ENCODE assay signal across 8 cellular contexts in genomic region chr4:121156822-121157769, GRCh38. TPM values are rescaled to one million over a fixed set of nuclear protein-coding genes. Genes with fewer than 3 reads are reported as not detected.
DNase-seq lines count a peak whose midpoint lies in the region; ATAC-seq, FAIRE-seq and TF ChIP-seq lines count a peak whose summit lies in the region.

No MANE protein-coding gene starts in this region.

- FAIRE-seq in GM12878 (lab: Jason Lieb, UNC), result no peak

- peak overlapping the region; percentile 38 for H3K4me2 ChIP-seq in GM12878 (ENCODE audit: control insufficient read depth, insufficient read depth)

- TF ChIP-seq POLR2A in GM12878 (IDR thresholded peaks at IDR 0.05; ENCODE audit: low read depth, low read length), result no peak

- SMC1A ChIA-PET in GM12878 (lab: Charles Lee; ENCODE audit: uncharacterized antibody, unreplicated experiment), result interaction anchor here (0.8 to 1.6 kb wide), 3 partner anchors 10 to 21 kb away, joined by 3 to 6 read pairs (median 3); no protein-coding TSS in a partner anchor

- ATAC-seq in Panc1 (peak; percentile 51; the same call in 1 of the 2 replicates), GM12878 (no peak), HG03135 (IDR thresholded peaks at IDR 0.05; ENCODE audit: unreplicated experiment) (no peak)

- TF ChIP-seq CTCF in Panc1 (IDR thresholded peaks at IDR 0.05) (no peak), GM12878 (IDR thresholded peaks at IDR 0.05 in 2 of 3, conservative IDR thresholded peaks at IDR 0.05 in 1 of 3; ENCODE audit: control insufficient read depth in 2 of 3, extremely low read depth in 1 of 3, insufficient read depth in 1 of 3, low read depth in 3 of 3, low read length in 3 of 3) (no peak)

- H3K4me1 ChIP-seq in Panc1 (ENCODE audit: control insufficient read depth, insufficient read depth, low read length) (no peaks in the 10 kb centered on the region), GM12878 (ENCODE audit: control insufficient read depth, insufficient read depth, low read length) (no peaks in the 10 kb centered on the region), iPS-20b (ENCODE audit: insufficient read depth, low read length) (no peaks in the 10 kb centered on the region), skeletal muscle tissue (ENCODE audit: control insufficient read depth in 3 of 3, insufficient read depth in 3 of 3, low read length in 3 of 3) (peaks cover 0 to 12% (median 3%) of the 10 kb centered on the region in 3 donors)

- RAD21 ChIA-PET in GM12878 (lab: Charles Lee; ENCODE audit: unreplicated experiment), result no interaction called here

- H3K9me3 ChIP-seq in Panc1 (ENCODE audit: control insufficient read depth, insufficient read depth, low read depth, low read length), result no peaks in the 10 kb centered on the region
- H3K9me3 ChIP-seq in GM12878 (replicated peaks; ENCODE audit: control insufficient read depth, insufficient read depth, low read length), result no peaks in the 10 kb centered on the region; the same call in 2 of the 3 replicates
- no peaks in the 10 kb centered on the region for H3K9me3 ChIP-seq in iPS-20b (ENCODE audit: insufficient read depth, low read depth, low read length)
- H3K9me3 ChIP-seq in skeletal muscle tissue (ENCODE audit: control insufficient read depth in 3 of 3, low read length in 3 of 3), result no peaks in the 10 kb centered on the region

- BruUV-seq in Panc1 (replicated peaks; lab: Mats Ljungman, UMichigan) (no TSS peak), GM12878 (replicated peaks; lab: Mats Ljungman, UMichigan) (no TSS peak)

- TF ChIP-seq EP300 in GM12878 (IDR thresholded peaks at IDR 0.05; ENCODE audit: borderline replicate concordance in 1 of 2, control insufficient read depth in 1 of 2, low read depth in 2 of 2, low read length in 2 of 2), result no peak

- intact Hi-C loops in Panc1 (cut with micrococcal nuclease; ENCODE audit: unreplicated experiment), result no loop called here
- intact Hi-C loops in GM12878 (cut with micrococcal nuclease; ENCODE audit: unreplicated experiment), result no loop called here

- H3K36me3 ChIP-seq in Panc1 (ENCODE audit: control insufficient read depth, insufficient read depth, low read length) (no peaks in the 10 kb centered on the region), GM12878 (ENCODE audit: control insufficient read depth in 2 of 2, insufficient read depth in 2 of 2, low read length in 1 of 2) (no peaks in the 10 kb centered on the region), iPS-20b (ENCODE audit: insufficient read depth, low read depth, low read length) (no peaks in the 10 kb centered on the region), skeletal muscle tissue (ENCODE audit: control insufficient read depth in 3 of 3, insufficient read depth in 3 of 3, low read length in 3 of 3) (no peaks in the 10 kb centered on the region)

- no peak overlapping the region for H2AFZ ChIP-seq in GM12878 (ENCODE audit: control insufficient read depth, low read depth, low read length)

- H3K79me2 ChIP-seq in GM12878 (ENCODE audit: control insufficient read depth, insufficient read depth, low read length), result no peaks in the 10 kb centered on the region

- POLR2A ChIA-PET in Panc1 (lab: Charles Lee) (interaction anchor here (0.6 kb wide), 1 partner anchor 38 kb away, joined by 8 read pairs; no protein-coding TSS in a partner anchor), GM12878 (lab: Charles Lee) (no interaction called here)

- H3K27ac ChIP-seq in Panc1 (ENCODE audit: low read length) (no peak overlapping the region), GM12878 (ENCODE audit: control insufficient read depth, insufficient read depth) (no peak overlapping the region), iPS-20b (ENCODE audit: low read length) (no peak overlapping the region), skeletal muscle tissue (ENCODE audit: low read depth, low read length) (no peak overlapping the region)

- H3K4me3 ChIP-seq in Panc1 (ENCODE audit: low read depth in 2 of 2, low read length in 2 of 2), result peak overlapping the region; percentile 25 to 47
- H3K4me3 ChIP-seq in GM12878, result peak overlapping the region; percentile 5; the same call in 1 of the 2 replicates
- H3K4me3 ChIP-seq in iPS-20b (ENCODE audit: low read length), result peak overlapping the region; percentile 86
- H3K4me3 ChIP-seq in skeletal muscle tissue (ENCODE audit: low read length in 3 of 3), result peak overlapping the region; percentile 46 to 63 (median 61)

- no peaks in the 10 kb centered on the region for H4K20me1 ChIP-seq in GM12878 (ENCODE audit: control insufficient read depth, insufficient read depth)

- no peak for TF ChIP-seq RAD21 in GM12878 (IDR thresholded peaks at IDR 0.05; ENCODE audit: insufficient read depth, low read depth, low read length)

- DNase-seq in ELR (ENCODE audit: low read depth), result peak; percentile 54
- no peak for DNase-seq in Panc1 (ENCODE audit: low read depth, low spot score)
- no peak for DNase-seq in GM12878 (ENCODE audit: low read depth, low spot score)
- no peak for DNase-seq in OCI-M1 (lab: John Stamatoyannopoulos, UW)
- DNase-seq in NCI-H2196 (lab: John Stamatoyannopoulos, UW; ENCODE audit: unreplicated experiment), result no peak

- CTCF ChIA-PET in Panc1 (lab: Charles Lee) (no interaction called here), GM12878 (lab: Yijun Ruan, JAX) (interaction anchor here (1.3 kb wide), 1 partner anchor 36 kb away, joined by 4 read pairs; no protein-coding TSS in a partner anchor)

- H3K27me3 ChIP-seq in Panc1 (ENCODE audit: control insufficient read depth, insufficient read depth, low read length), result no peaks in the 10 kb centered on the region; the same call in none of the 2 replicates
- H3K27me3 ChIP-seq in GM12878 (replicated peaks in 1 of 2; ENCODE audit: control insufficient read depth in 2 of 2, insufficient read depth in 2 of 2, low read length in 1 of 2), result peaks cover 0 to 4% of the 10 kb centered on the region in 2 experiments; a peak in 1 of 4 replicates
- H3K27me3 ChIP-seq in iPS-20b (ENCODE audit: insufficient read depth, low read length), result peaks cover 14% of the 10 kb centered on the region
- H3K27me3 ChIP-seq in skeletal muscle tissue (ENCODE audit: control insufficient read depth in 3 of 3, insufficient read depth in 3 of 3, low read length in 3 of 3), result peaks cover 0 to 6% (median 3%) of the 10 kb centered on the region in 3 donors

- 36% methylated on average over 28 of the region's 32 CpGs for WGBS in GM12878 (ENCODE audit: insufficient coverage, insufficient replicate concordance, low lambda C conversion rate, missing lambda C conversion rate)

- in situ Hi-C loops in Panc1 (cut with HindIII; ENCODE audit: low pct_unique_long_range_greater_than_20kb, low sequenced_read_pairs) (no loop called here), GM12878 (cut with MboI) (no loop called here)

- no peak overlapping the region for H3K9ac ChIP-seq in GM12878 (ENCODE audit: control insufficient read depth, insufficient read depth, low read length)
- peak overlapping the region; percentile 66; the same call in 1 of the 2 replicates for H3K9ac ChIP-seq in iPS-20b (ENCODE audit: low read depth, low read length)
- peak overlapping the region in 2 of 3 donors; percentile 7 to 55 for H3K9ac ChIP-seq in skeletal muscle tissue (ENCODE audit: low read depth in 1 of 3, low read length in 3 of 3)

TF ChIP-seq in GM12878, 131 proteins besides CTCF, POLR2A, EP300 and RAD21:
- TF ChIP-seq DPF2 (IDR thresholded peaks at IDR 0.05), result no peak

RNA-seq across cellular contexts. Expression of gene TNIP3, which starts 7.0 kb away (rescaled TPM):
- total RNA-seq in Panc1 (2021; ENCODE audit: unreplicated experiment) (not detected), GM12878 (2014; rRNA removed) (0.65 and 0.73 TPM in 2 replicates), GM12878 (2014; rRNA removed; fragmentation: Illumina TruSeq; extraction: Trizol) (1.2 and 1.3 TPM in 2 replicates), GM12878 (2021) (0.56 and 0.62 TPM in 2 replicates), skeletal muscle tissue (not detected)
- polyA plus RNA-seq in Panc1 (2012; ENCODE audit: insufficient read length), result not detected
- not detected in 2 replicates for total RNA-seq in GM12878 (2013; cell fraction: nucleolus; rRNA removed)
- 0.35 TPM for polyA plus RNA-seq in GM12878 (2011; ENCODE audit: low read depth)
- polyA plus RNA-seq in GM12878 (2011; rRNA removed) (0.41 and 0.42 TPM in 2 replicates), GM12878 (2014; fragmentation: Illumina TruSeq; extraction: Trizol) (1.4 TPM in 2 replicates), GM12878 (2014; fragmentation: Nextera tagmentation; extraction: Ambion mirVana) (under 1 TPM; 0.21 to 0.60 TPM), GM12878 (2014; rRNA removed) (0.61 and 0.81 TPM in 2 replicates), GM12878 (2016; fragmentation: Nextera tagmentation; extraction: Ambion mirVana) (1 to 10 TPM in 1 of 2 experiments, under 1 TPM in 1; 0.77 to 1.0 TPM)
- 0.18 and 0.28 TPM in 2 replicates for polyA plus RNA-seq in GM12878 (2011; cell fraction: cytosol; rRNA removed)
- 0.23 and 0.25 TPM in 2 replicates for polyA plus RNA-seq in GM12878 (2011; cell fraction: nucleus; rRNA removed)
- polyA plus RNA-seq in GM12878 (2012), result 0.88 and 0.90 TPM in 2 replicates
- 0.26 and 0.29 TPM in 2 replicates for polyA minus RNA-seq in GM12878 (2011; rRNA and poly(A)+ RNA removed)
- not detected in 2 replicates for polyA minus RNA-seq in GM12878 (2011; cell fraction: cytosol; rRNA and poly(A)+ RNA removed)
- polyA minus RNA-seq in GM12878 (2011; cell fraction: nucleus; rRNA and poly(A)+ RNA removed), result 0.24 TPM in 1 of 2 replicates, not detected in the other

Comparison
In these comparisons a context has a peak if more than half of its experiments do, and no peak if none do; other contexts are left out.
1. H3K4me3 ChIP-seq: peak in every context shown above with its lines; median percentile 86 in iPS-20b; 61 in skeletal muscle tissue; 36 in Panc1; 5 in GM12878.